ENCODE assay signal across 13 cellular contexts in the genomic region with DNA sequence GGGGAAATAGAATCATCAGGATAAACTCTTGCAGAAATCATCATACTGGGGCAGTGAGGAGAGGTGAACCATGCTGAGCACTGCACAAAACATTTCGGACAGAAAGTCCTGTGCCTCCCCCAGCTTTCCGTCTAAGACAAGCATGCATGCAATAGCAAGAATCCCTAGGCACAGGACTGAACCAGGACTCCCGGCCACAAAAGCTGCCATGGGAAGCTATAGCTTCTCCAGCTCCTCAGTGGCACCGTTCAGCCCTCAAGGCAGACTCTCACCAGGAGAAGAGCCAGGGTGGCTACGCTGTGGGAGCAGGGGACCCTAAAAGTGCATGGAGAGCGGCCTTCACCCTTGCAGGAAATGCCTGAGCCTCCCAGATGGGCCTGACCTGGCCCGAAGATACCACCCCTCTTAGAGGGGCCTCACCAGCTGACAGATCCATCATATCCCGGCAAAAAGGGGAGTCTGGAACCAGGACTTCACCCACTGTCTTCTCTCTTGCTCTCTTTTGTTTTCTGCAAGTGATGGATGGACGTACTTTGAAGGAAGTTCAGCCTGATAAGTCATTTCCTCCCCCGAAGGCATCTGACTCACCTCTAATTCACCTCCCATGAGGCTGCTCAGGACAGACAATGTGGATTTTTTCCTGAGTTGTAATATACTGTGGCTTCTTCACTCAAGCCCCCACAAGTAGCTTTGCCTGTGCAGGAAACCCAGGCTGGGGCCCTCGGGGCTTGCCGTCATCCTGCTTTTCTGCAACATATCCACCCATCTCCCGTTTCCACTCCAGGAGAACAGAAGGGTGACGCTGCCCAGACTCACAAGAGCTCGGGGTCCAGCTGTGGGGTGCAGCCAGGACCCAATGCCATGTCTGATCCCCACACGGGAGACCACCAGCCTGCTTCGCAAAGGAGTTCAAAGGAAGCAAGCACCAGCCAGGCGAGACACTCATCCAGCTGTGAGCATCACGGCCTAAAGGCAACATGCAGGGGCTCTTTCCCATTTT.
DNase-seq lines count a peak whose midpoint lies in the region; ATAC-seq and TF ChIP-seq lines count a peak whose summit lies in the region.
"Had no signal": no experiment of that assay in that cellular context is flagged by ENCODE, and none has a peak within 500 bp of the region (broad histone marks: within the 10 kb centered on the region; RNA-seq: fewer than 3 reads in every experiment).

No MANE protein-coding gene starts in this region.

- H3K27ac ChIP-seq in HEK293 (ENCODE audit: extremely low read depth, low read depth, low read length): no peak overlapping the region; the same call in 1 of the 2 replicates
- no peak overlapping the region for H3K27ac ChIP-seq in CD8-positive, alpha-beta T cell (ENCODE audit: low read depth, low read length)

- peaks cover 15% of the 10 kb centered on the region for H3K27me3 Mint-ChIP-seq in CD8-positive, alpha-beta T cell (ENCODE audit: low read depth)

- in situ Hi-C loops in ACHN (cut with HindIII; ENCODE audit: low pct_ligation_motif_present, low pct_unique_long_range_greater_than_20kb, low sequenced_read_pairs): no loop called here
- in situ Hi-C loops in GM13976 (cut with MboI; ENCODE audit: low sequenced_read_pairs, unreplicated experiment): no loop called here

- POLR2A ChIA-PET in HEK293 (lab: Yijun Ruan, JAX): interaction anchor here (1.0 to 1.3 kb wide), 2 partner anchors 47 to 150 kb away, joined by 3 read pairs; no protein-coding TSS in a partner anchor
- POLR2A ChIA-PET in CD8-positive, alpha-beta T cell (lab: Charles Lee): no interaction called here

- no peak overlapping the region for H3K4me3 Mint-ChIP-seq in CD8-positive, alpha-beta T cell
- H3K4me3 Mint-ChIP-seq: stimulated activated memory B cell treated with anti-CD40 and anti-IgM and Interleukin-4, amounts not matched to agents 10 μg/mL and 1 μg/mL and 100 μg/mL, for 72 hours; T-cell had no signal

- no peak overlapping the region for H3K27ac Mint-ChIP-seq in CD8-positive, alpha-beta T cell
- H3K27ac Mint-ChIP-seq: stimulated activated memory B cell treated with anti-CD40 and anti-IgM and Interleukin-4, amounts not matched to agents 10 μg/mL and 1 μg/mL and 100 μg/mL, for 72 hours; T-cell had no signal

- TF ChIP-seq CTCF in HEK293 (tag by site-specific recombination; IDR thresholded peaks at IDR 0.05) (no peak), GM13976 (IDR thresholded peaks at IDR 0.05; ENCODE audit: borderline replicate concordance, control extremely low read depth, extremely low read depth, insufficient read depth, missing control alignments) (no peak)
- no peak for TF ChIP-seq CTCF in CD8-positive, alpha-beta T cell (IDR thresholded peaks at IDR 0.05)

- H3K4me1 ChIP-seq in HEK293 (ENCODE audit: control insufficient read depth, insufficient read depth, low read length) (peaks cover 10% of the 10 kb centered on the region), adipocyte (ENCODE audit: control insufficient read depth, insufficient read depth, low read length) (peaks cover 21% of the 10 kb centered on the region)
- no peaks in the 10 kb centered on the region for H3K4me1 ChIP-seq in CD8-positive, alpha-beta T cell (ENCODE audit: insufficient read depth, low read length)

- intact Hi-C loops in CD8-positive, alpha-beta T cell (cut with DNase I, micrococcal nuclease): no loop called here

- no peak for ATAC-seq in CD8-positive, alpha-beta T cell
- ATAC-seq: stimulated activated memory B cell treated with anti-CD40 and anti-IgM and Interleukin-4, amounts not matched to agents 10 μg/mL and 1 μg/mL and 100 μg/mL, for 72 hours had no signal

- CTCF ChIA-PET in HEK293 (lab: Yijun Ruan, JAX): interaction anchor here (0.6 to 2.7 kb wide), 4 partner anchors 22 to 171 kb away, joined by 4 to 10 read pairs (median 6); no protein-coding TSS in a partner anchor
- CTCF ChIA-PET in CD8-positive, alpha-beta T cell (lab: Charles Lee): interaction anchor here (1.5 to 2.5 kb wide), 2 partner anchors 27 to 155 kb away, joined by 3 to 8 read pairs; no protein-coding TSS in a partner anchor

- H3K9me3 ChIP-seq in HEK293 (ENCODE audit: control insufficient read depth, insufficient read depth, low read depth, low read length): no peaks in the 10 kb centered on the region
- H3K9me3 ChIP-seq in adipocyte (ENCODE audit: control insufficient read depth, low read length): no peaks in the 10 kb centered on the region
- H3K9me3 ChIP-seq in CD8-positive, alpha-beta T cell (ENCODE audit: low read length): no peaks in the 10 kb centered on the region

- H3K4me3 ChIP-seq in HEK293 (ENCODE audit: low read depth, low read length) (no peak overlapping the region), adipocyte (ENCODE audit: low read length) (no peak overlapping the region)
- no peak overlapping the region for H3K4me3 ChIP-seq in CD8-positive, alpha-beta T cell (ENCODE audit: low read depth, low read length)

- H3K9me3 Mint-ChIP-seq in CD8-positive, alpha-beta T cell: no peaks in the 10 kb centered on the region
- H3K9me3 Mint-ChIP-seq: stimulated activated memory B cell treated with anti-CD40 and anti-IgM and Interleukin-4, amounts not matched to agents 10 μg/mL and 1 μg/mL and 100 μg/mL, for 72 hours; T-cell had no signal

- no peaks in the 10 kb centered on the region for H3K27me3 ChIP-seq in adipocyte (replicated peaks; ENCODE audit: control insufficient read depth, insufficient read depth, low read length)
- no peaks in the 10 kb centered on the region for H3K27me3 ChIP-seq in CD8-positive, alpha-beta T cell (ENCODE audit: insufficient read depth, low read length)

- no peak overlapping the region for H3K9ac ChIP-seq in adipocyte (ENCODE audit: low read length)

- peaks cover 10% of the 10 kb centered on the region for H3K4me1 Mint-ChIP-seq in CD8-positive, alpha-beta T cell (ENCODE audit: low read depth)

- DNase-seq in ACHN (peak; percentile 16), adipocyte (ENCODE audit: low read depth) (peak; percentile 71), iris pigment epithelial cell (ENCODE audit: low read depth) (peak; percentile 93), SIG-M5 (lab: John Stamatoyannopoulos, UW) (no peak), GM13976 (ENCODE audit: low spot score) (no peak), globus pallidus (ENCODE audit: low spot score) (no peak)
- DNase-seq in CD8-positive, alpha-beta T cell: no peak
- DNase-seq: activated gamma-delta T cell treated with Interleukin-2 at 50 U/mL for 16 hours, DND-41, NCI-H1694 treated with DMSO at 0.1 percent for 48 hours, T-cell had no signal

- H3K36me3 ChIP-seq in HEK293 (ENCODE audit: control insufficient read depth in 2 of 2, insufficient read depth in 1 of 2, low read length in 2 of 2) (no peaks in the 10 kb centered on the region), adipocyte (ENCODE audit: control insufficient read depth, insufficient read depth, low read length, severe bottlenecking) (no peaks in the 10 kb centered on the region)
- no peaks in the 10 kb centered on the region for H3K36me3 ChIP-seq in CD8-positive, alpha-beta T cell (ENCODE audit: insufficient read depth, low read length)

- H3K36me3 Mint-ChIP-seq in CD8-positive, alpha-beta T cell: no peaks in the 10 kb centered on the region
- H3K36me3 Mint-ChIP-seq: stimulated activated memory B cell treated with anti-CD40 and anti-IgM and Interleukin-4, amounts not matched to agents 10 μg/mL and 1 μg/mL and 100 μg/mL, for 72 hours; T-cell had no signal

TF ChIP-seq in HEK293, 187 proteins besides CTCF, POLR2A, EP300 and RAD21 (continues in another document):
- TF ChIP-seq ZNF169 (tag by site-specific recombination; IDR thresholded peaks at IDR 0.05): no peak
- no peak for TF ChIP-seq ZNF302 (tag by site-specific recombination; IDR thresholded peaks at IDR 0.05; ENCODE audit: low read depth)
- TF ChIP-seq PRDM10 (tag by site-specific recombination; IDR thresholded peaks at IDR 0.05): peak; percentile 94
- no peak for TF ChIP-seq ZNF157 (tag by site-specific recombination; IDR thresholded peaks at IDR 0.05)
- TF ChIP-seq ZNF416 (tag by site-specific recombination; IDR thresholded peaks at IDR 0.05): no peak
- TF ChIP-seq YY2 (tag by site-specific recombination; IDR thresholded peaks at IDR 0.05): no peak
- TF ChIP-seq ZNF221 (tag by site-specific recombination; IDR thresholded peaks at IDR 0.05; ENCODE audit: borderline replicate concordance): no peak
- TF ChIP-seq GLIS1 (tag by site-specific recombination; IDR thresholded peaks at IDR 0.05): peak; percentile 28; the same call in 1 of the 2 replicates
- no peak for TF ChIP-seq ZEB2 (tag by site-specific recombination; IDR thresholded peaks at IDR 0.05)
- no peak for TF ChIP-seq ZNF654 (tag by site-specific recombination; IDR thresholded peaks at IDR 0.05; ENCODE audit: low read depth)
- TF ChIP-seq ZNF404 (tag by site-specific recombination; IDR thresholded peaks at IDR 0.05): no peak
- TF ChIP-seq ZNF521 (tag by site-specific recombination; IDR thresholded peaks at IDR 0.05): no peak
- no peak for TF ChIP-seq ZNF2 (tag by site-specific recombination; IDR thresholded peaks at IDR 0.05)
- TF ChIP-seq ZSCAN30 (tag by site-specific recombination; IDR thresholded peaks at IDR 0.05): no peak

Comparison
In these comparisons a context has a peak if more than half of its experiments do, and no peak if none do; other contexts are left out.
1. DNase-seq: peak in ACHN (single experiment), adipocyte (single experiment) and iris pigment epithelial cell (single experiment); none in SIG-M5 (single experiment), GM13976 (single experiment), CD8-positive, alpha-beta T cell (0 of 7) and globus pallidus (single experiment).